In the genomic region with DNA sequence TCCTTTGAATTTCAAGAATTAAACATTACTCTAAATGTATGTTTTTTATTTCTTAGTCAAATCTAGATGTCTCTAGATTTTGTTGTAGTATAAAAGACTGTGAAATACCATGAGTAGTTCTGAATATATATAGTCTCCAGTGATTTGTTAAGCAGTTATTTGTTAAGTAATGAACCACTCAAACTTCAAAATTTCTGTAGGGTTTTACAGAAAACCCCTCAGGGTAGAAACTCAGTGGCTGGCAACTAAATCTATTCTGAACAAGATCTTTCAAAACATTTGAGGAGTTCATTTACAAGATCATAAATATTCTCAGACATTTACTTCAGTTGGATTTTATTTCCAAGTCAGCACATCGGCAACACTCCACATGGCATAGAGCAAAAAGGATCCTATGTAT, we compare ENCODE assay signal across 30 cellular contexts.
"Had no signal": no experiment of that assay in that cellular context is flagged by ENCODE, and none has a peak within 500 bp of the region (broad histone marks: within the 10 kb centered on the region; RNA-seq: fewer than 3 reads in every experiment).

No MANE protein-coding gene starts in this region.

- H3K27me3 ChIP-seq: brain microvascular endothelial cell, dorsolateral prefrontal cortex, gastrocnemius medialis, heart left ventricle had no signal

- DNase-seq: activated B cell treated with CpG ODN at 0.5 μM for 24 hours; activated CD4-positive, alpha-beta T cell treated with anti-CD3 and anti-CD28 coated beads for 48 hours; activated CD4-positive, alpha-beta T cell treated with anti-CD3 and anti-CD28 coated beads, Interleukin-2, amount 50 U/mL, for 1 hour; activated CD4-positive, alpha-beta T cell treated with anti-CD3 and anti-CD28 coated beads, Interleukin-2, amount 50 U/mL, for 48 hours; activated CD8-positive, alpha-beta memory T cell treated with anti-CD3 and anti-CD28 coated beads for 24 hours; activated CD8-positive, alpha-beta T cell treated with anti-CD3 and anti-CD28 coated beads for 36 hours; activated effector memory CD4-positive, alpha-beta T cell treated with Interleukin-2 at 50 U/mL for 16 hours; activated gamma-delta T cell treated with Interleukin-2 at 50 U/mL for 16 hours; activated naive CD4-positive, alpha-beta T cell treated with anti-CD3 and anti-CD28 coated beads, Interleukin-2, amount 50 U/mL, for 16 hours; activated naive CD4-positive, alpha-beta T cell treated with Interleukin-2 at 50 U/mL for 16 hours; activated T-cell treated with anti-CD3 and anti-CD28 coated beads, Interleukin-2, amount 50 U/mL, for 4 hours; amniotic stem cell; anterior cingulate cortex; brain microvascular endothelial cell; dorsolateral prefrontal cortex; effector memory CD4-positive, alpha-beta T cell; endodermal cell; foreskin fibroblast; gastrocnemius medialis; glutamatergic neuron; heart left ventricle; T-helper 17 cell; T1000; WERI-Rb-1 had no signal

- H3K36me3 ChIP-seq: brain microvascular endothelial cell, gastrocnemius medialis, heart left ventricle, WERI-Rb-1 had no signal

- H3K4me3 ChIP-seq: coronary artery, dorsolateral prefrontal cortex, gastrocnemius medialis, heart left ventricle had no signal

- H3K9me3 ChIP-seq: gastrocnemius medialis, heart left ventricle had no signal

- H3K4me1 ChIP-seq: gastrocnemius medialis had no signal

- H3K27ac ChIP-seq: brain microvascular endothelial cell, coronary artery, dorsolateral prefrontal cortex, gastrocnemius medialis, heart left ventricle, WERI-Rb-1 had no signal

- FAIRE-seq: astrocyte, bronchial epithelial cell had no signal

- ATAC-seq: activated CD4-positive, CD25-positive, alpha-beta regulatory T cell treated with anti-CD3 and anti-CD28 coated beads, Interleukin-2, amount 50 U/mL, for 24 hours; activated CD8-positive, alpha-beta T cell treated with anti-CD3 and anti-CD28 coated beads for 36 hours; activated T-cell treated with anti-CD3 and anti-CD28 coated beads, Interleukin-2, amount 50 U/mL, for 4 hours; activated T-helper 17 cell treated with anti-CD3 and anti-CD28 coated beads, Interleukin-2, amount 50 U/mL, for 72 hours; esophagus mucosa; gastrocnemius medialis; heart left ventricle; T-helper 17 cell had no signal
